1 cellular context compared by ENCODE assay signal in the genomic region with DNA sequence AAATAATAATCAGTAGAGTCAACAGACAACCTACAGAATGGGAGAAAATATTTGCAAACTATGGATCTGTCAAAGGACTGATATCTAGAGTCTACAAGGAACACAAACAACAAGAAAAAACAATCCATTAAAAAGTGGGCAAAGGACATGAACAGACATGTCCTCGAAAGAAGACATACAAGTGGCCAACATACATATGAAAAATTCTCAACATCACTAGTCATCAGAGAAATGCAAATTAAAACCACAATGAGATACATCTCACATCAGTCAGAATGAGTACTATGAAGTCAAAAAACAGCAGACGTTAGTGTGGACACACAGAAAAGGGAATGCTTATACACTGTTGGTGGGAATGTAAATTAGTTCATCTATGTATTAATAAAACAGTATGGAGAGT.
TF ChIP-seq lines count a peak whose summit lies in the region.

No MANE protein-coding gene starts in this region.

TF ChIP-seq in HepG2, 621 proteins besides CTCF, POLR2A, EP300 and RAD21:
- TF ChIP-seq RAD51 (IDR thresholded peaks at IDR 0.05; ENCODE audit: borderline replicate concordance) (no peak), SMAD9 (CRISPR knock-in tag; IDR thresholded peaks at IDR 0.05) (no peak), SATB2 (CRISPR knock-in tag; IDR thresholded peaks at IDR 0.05) (no peak), ZNF598 (CRISPR knock-in tag; IDR thresholded peaks at IDR 0.05; ENCODE audit: borderline replicate concordance) (no peak), SIX4 (CRISPR knock-in tag; IDR thresholded peaks at IDR 0.05) (no peak), TOE1 (CRISPR knock-in tag; IDR thresholded peaks at IDR 0.05) (no peak), KAT8 (CRISPR knock-in tag; IDR thresholded peaks at IDR 0.05) (no peak), TP53 (CRISPR knock-in tag; conservative IDR thresholded peaks at IDR 0.05) (peak; percentile 87), SOX13 (IDR thresholded peaks at IDR 0.05) (no peak), SOX13 (CRISPR knock-in tag; conservative IDR thresholded peaks at IDR 0.05 in 1 of 2, IDR thresholded peaks at IDR 0.05 in 1 of 2) (no peak), PHF5A (CRISPR knock-in tag; IDR thresholded peaks at IDR 0.05; ENCODE audit: low read depth, unreplicated experiment) (no peak), BRD4 (CRISPR knock-in tag; IDR thresholded peaks at IDR 0.05) (no peak), ZNF326 (CRISPR knock-in tag; IDR thresholded peaks at IDR 0.05; ENCODE audit: borderline replicate concordance) (no peak), FOXP1 (IDR thresholded peaks at IDR 0.05) (no peak), FOXP1 (CRISPR knock-in tag; IDR thresholded peaks at IDR 0.05) (peak; percentile 35; the same call in 1 of the 2 replicates)
- TF ChIP-seq, protein P1, sequence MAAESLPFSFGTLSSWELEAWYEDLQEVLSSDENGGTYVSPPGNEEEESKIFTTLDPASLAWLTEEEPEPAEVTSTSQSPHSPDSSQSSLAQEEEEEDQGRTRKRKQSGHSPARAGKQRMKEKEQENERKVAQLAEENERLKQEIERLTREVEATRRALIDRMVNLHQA (CRISPR knock-in tag; IDR thresholded peaks at IDR 0.05), result no peak
- TF ChIP-seq, protein P2, sequence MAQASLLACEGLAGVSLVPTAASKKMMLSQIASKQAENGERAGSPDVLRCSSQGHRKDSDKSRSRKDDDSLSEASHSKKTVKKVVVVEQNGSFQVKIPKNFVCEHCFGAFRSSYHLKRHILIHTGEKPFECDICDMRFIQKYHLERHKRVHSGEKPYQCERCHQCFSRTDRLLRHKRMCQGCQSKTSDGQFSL (CRISPR knock-in tag; IDR thresholded peaks at IDR 0.05), result no peak
- TF ChIP-seq, protein P3, sequence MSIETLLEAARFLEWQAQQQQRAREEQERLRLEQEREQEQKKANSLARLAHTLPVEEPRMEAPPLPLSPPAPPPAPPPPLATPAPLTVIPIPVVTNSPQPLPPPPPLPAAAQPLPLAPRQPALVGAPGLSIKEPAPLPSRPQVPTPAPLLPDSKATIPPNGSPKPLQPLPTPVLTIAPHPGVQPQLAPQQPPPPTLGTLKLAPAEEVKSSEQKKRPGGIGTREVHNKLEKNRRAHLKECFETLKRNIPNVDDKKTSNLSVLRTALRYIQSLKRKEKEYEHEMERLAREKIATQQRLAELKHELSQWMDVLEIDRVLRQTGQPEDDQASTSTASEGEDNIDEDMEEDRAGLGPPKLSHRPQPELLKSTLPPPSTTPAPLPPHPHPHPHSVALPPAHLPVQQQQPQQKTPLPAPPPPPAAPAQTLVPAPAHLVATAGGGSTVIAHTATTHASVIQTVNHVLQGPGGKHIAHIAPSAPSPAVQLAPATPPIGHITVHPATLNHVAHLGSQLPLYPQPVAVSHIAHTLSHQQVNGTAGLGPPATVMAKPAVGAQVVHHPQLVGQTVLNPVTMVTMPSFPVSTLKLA (IDR thresholded peaks at IDR 0.05), result no peak
- TF ChIP-seq, protein P4, sequence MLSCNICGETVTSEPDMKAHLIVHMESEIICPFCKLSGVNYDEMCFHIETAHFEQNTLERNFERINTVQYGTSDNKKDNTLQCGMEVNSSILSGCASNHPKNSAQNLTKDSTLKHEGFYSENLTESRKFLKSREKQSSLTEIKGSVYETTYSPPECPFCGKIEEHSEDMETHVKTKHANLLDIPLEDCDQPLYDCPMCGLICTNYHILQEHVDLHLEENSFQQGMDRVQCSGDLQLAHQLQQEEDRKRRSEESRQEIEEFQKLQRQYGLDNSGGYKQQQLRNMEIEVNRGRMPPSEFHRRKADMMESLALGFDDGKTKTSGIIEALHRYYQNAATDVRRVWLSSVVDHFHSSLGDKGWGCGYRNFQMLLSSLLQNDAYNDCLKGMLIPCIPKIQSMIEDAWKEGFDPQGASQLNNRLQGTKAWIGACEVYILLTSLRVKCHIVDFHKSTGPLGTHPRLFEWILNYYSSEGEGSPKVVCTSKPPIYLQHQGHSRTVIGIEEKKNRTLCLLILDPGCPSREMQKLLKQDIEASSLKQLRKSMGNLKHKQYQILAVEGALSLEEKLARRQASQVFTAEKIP (CRISPR knock-in tag; IDR thresholded peaks at IDR 0.05; ENCODE audit: borderline replicate concordance), result no peak
